In genomic region chr17:32596666-32597065, GRCh38 we compare ENCODE assay signal across 11 cellular contexts.
A peak's percentile ranks its signal among the peaks of the same experiment; 100 is the strongest.
DNase-seq lines count a peak whose midpoint lies in the region; ATAC-seq and TF ChIP-seq lines count a peak whose summit lies in the region.
"Had no signal": no experiment of that assay in that cellular context is flagged by ENCODE, and none has a peak within 500 bp of the region (broad histone marks: within the 10 kb centered on the region; RNA-seq: fewer than 3 reads in every experiment).

No MANE protein-coding gene starts in this region.

- H3K79me2 ChIP-seq in KMS-11 (ENCODE audit: insufficient read depth, low read depth) = no peaks in the 10 kb centered on the region

- peak overlapping the region; percentile 84 for H3K27ac ChIP-seq in KMS-11
- H3K27ac ChIP-seq: transverse colon had no signal

- H3K9ac ChIP-seq in KMS-11 = peak overlapping the region; percentile 69

- ATAC-seq in GM19463 (IDR thresholded peaks at IDR 0.05; ENCODE audit: unreplicated experiment) = peak; percentile 62
- ATAC-seq: left lobe of liver had no signal

- no peaks in the 10 kb centered on the region for H3K27me3 ChIP-seq in KMS-11 (ENCODE audit: insufficient read depth, low read depth)
- H3K27me3 ChIP-seq: transverse colon had no signal

- peaks cover 40% of the 10 kb centered on the region for H3K4me1 ChIP-seq in KMS-11 (ENCODE audit: low read depth, poor library complexity, severe bottlenecking)
- H3K4me1 ChIP-seq: transverse colon had no signal

- peak overlapping the region; percentile 81 for H3K4me2 ChIP-seq in KMS-11

- POLR2A ChIA-PET in GM10248 (lab: Yijun Ruan, JAX) = no interaction called here

- H3K36me3 Mint-ChIP-seq in brain = peaks cover 33% of the 10 kb centered on the region

- no peaks in the 10 kb centered on the region for H3K36me3 ChIP-seq in KMS-11 (ENCODE audit: insufficient read depth)

- H3K9me3 Mint-ChIP-seq in brain = peaks cover 0 to 32% (median 26%) of the 10 kb centered on the region in 5 experiments

- H3K4me3 Mint-ChIP-seq in brain = peak overlapping the region in 2 of 5 experiments; percentile 19 to 41

- DNase-seq in GM10248 (ENCODE audit: extremely low spot score) (peak; percentile 61), NCI-H146 treated with DMSO at 0.1 percent for 48 hours (lab: John Stamatoyannopoulos, UW; ENCODE audit: unreplicated experiment) (no peak), NCI-H2081 treated with DMSO at 0.1 percent for 48 hours (lab: John Stamatoyannopoulos, UW) (no peak), NCI-H2227 (lab: John Stamatoyannopoulos, UW; ENCODE audit: unreplicated experiment) (no peak), nucleus accumbens (lab: John Stamatoyannopoulos, UW) (no peak)
- DNase-seq: DND-41, transverse colon had no signal

- H4K20me1 ChIP-seq in KMS-11 (ENCODE audit: insufficient read depth) = no peaks in the 10 kb centered on the region

- TF ChIP-seq CTCF in GM10248 (IDR thresholded peaks at IDR 0.05; ENCODE audit: control extremely low read depth, extremely low read depth, low read depth, missing control alignments) = no peak
- no peak for TF ChIP-seq CTCF in KMS-11 (conservative IDR thresholded peaks at IDR 0.05; ENCODE audit: low read depth, low read length)
- no peak for TF ChIP-seq CTCF in brain (conservative IDR thresholded peaks at IDR 0.05)

- H3K4me3 ChIP-seq in KMS-11 (IDR thresholded peaks at IDR 0.05; ENCODE audit: insufficient read depth, low read depth, low read length) = no peak overlapping the region
- H3K4me3 ChIP-seq: transverse colon had no signal

- CTCF ChIA-PET in GM10248 (lab: Yijun Ruan, JAX) = interaction anchor here (1.0 to 1.7 kb wide), 7 partner anchors 10 to 113 kb away, joined by 3 to 7 read pairs (median 4); no protein-coding TSS in a partner anchor

- H3K27me3 Mint-ChIP-seq in brain = no peaks in the 10 kb centered on the region

- peak overlapping the region; percentile 88 for H2AFZ ChIP-seq in KMS-11 (ENCODE audit: low read depth)

- H3K4me1 Mint-ChIP-seq in brain = peaks cover 36% of the 10 kb centered on the region

- H3K27ac Mint-ChIP-seq in brain = peak overlapping the region; percentile 34 to 97 (median 94)
